In genomic region chr11:9802291-9802861, GRCh38 we compare ENCODE assay signal across 10 cellular contexts.
DNase-seq lines count a peak whose midpoint lies in the region; ATAC-seq, FAIRE-seq and TF ChIP-seq lines count a peak whose summit lies in the region.
"Had no signal": no experiment of that assay in that cellular context is flagged by ENCODE, and none has a peak within 500 bp of the region (broad histone marks: within the 10 kb centered on the region; RNA-seq: fewer than 3 reads in every experiment).

No MANE protein-coding gene starts in this region.

- peaks cover 0 to 2% (median 0%) of the 10 kb centered on the region in 3 donors for H3K27me3 Mint-ChIP-seq in CD14-positive monocyte (ENCODE audit: low read depth in 3 of 3)
- H3K27me3 Mint-ChIP-seq: dendritic cell treated with granulocyte-macrophage colony-stimulating factor and Interleukin-4, amounts not matched to agents 40 ng/mL and 50 ng/mL, for 4 days had no signal

- H3K4me3 ChIP-seq in HAP-1, result no peak overlapping the region
- H3K4me3 ChIP-seq in skeletal muscle tissue (ENCODE audit: low read length in 3 of 3), result no peak overlapping the region

- H3K9me3 Mint-ChIP-seq in CD14-positive monocyte, result no peaks in the 10 kb centered on the region
- H3K9me3 Mint-ChIP-seq: dendritic cell treated with granulocyte-macrophage colony-stimulating factor and Interleukin-4, amounts not matched to agents 40 ng/mL and 50 ng/mL, for 4 days had no signal

- no peak for ATAC-seq in GM18867 (IDR thresholded peaks at IDR 0.05; ENCODE audit: unreplicated experiment)

- H3K27me3 ChIP-seq in HAP-1 (ENCODE audit: low read depth), result no peaks in the 10 kb centered on the region
- H3K27me3 ChIP-seq in skeletal muscle tissue (ENCODE audit: control insufficient read depth in 3 of 3, insufficient read depth in 3 of 3, low read length in 3 of 3), result no peaks in the 10 kb centered on the region

- peak; percentile 94 for FAIRE-seq in TTC549 (lab: Jason Lieb, UNC)
- FAIRE-seq in RCC 7860 (lab: Jason Lieb, UNC), result no peak

- no peak overlapping the region for H3K27ac Mint-ChIP-seq in CD14-positive monocyte
- H3K27ac Mint-ChIP-seq: dendritic cell treated with granulocyte-macrophage colony-stimulating factor and Interleukin-4, amounts not matched to agents 40 ng/mL and 50 ng/mL, for 4 days had no signal

- in situ Hi-C loops in HAP-1 (cut with MboI; ENCODE audit: low sequenced_read_pairs), result no loop called here

- intact Hi-C loops in CD14-positive monocyte (cut with micrococcal nuclease), result no loop called here

- DNase-seq in HAP-1 (ENCODE audit: low spot score in 2 of 2) (peak; percentile 27 to 92), foreskin melanocyte (peak; percentile 64), GF-D8 (lab: John Stamatoyannopoulos, UW) (no peak), CD14-positive monocyte (ENCODE audit: low spot score) (no peak), RCC 7860 (ENCODE audit: low spot score) (no peak)

- H3K27ac ChIP-seq in skeletal muscle tissue (ENCODE audit: low read depth, low read length), result peak overlapping the region; percentile 90
- H3K27ac ChIP-seq: parathyroid adenoma had no signal

- peaks cover 1% of the 10 kb centered on the region for H3K36me3 ChIP-seq in HAP-1 (replicated peaks)
- peaks cover 4 to 9% (median 5%) of the 10 kb centered on the region in 3 donors for H3K36me3 ChIP-seq in skeletal muscle tissue (ENCODE audit: control insufficient read depth in 3 of 3, insufficient read depth in 3 of 3, low read length in 3 of 3)

- no peaks in the 10 kb centered on the region for H3K9me3 ChIP-seq in HAP-1
- no peaks in the 10 kb centered on the region for H3K9me3 ChIP-seq in skeletal muscle tissue (ENCODE audit: control insufficient read depth in 3 of 3, low read length in 3 of 3)

- no peak for TF ChIP-seq CTCF in CD14-positive monocyte (IDR thresholded peaks at IDR 0.05)

- H3K4me1 ChIP-seq in HAP-1, result peaks cover 52% of the 10 kb centered on the region
- peaks cover 8 to 16% (median 14%) of the 10 kb centered on the region in 3 donors for H3K4me1 ChIP-seq in skeletal muscle tissue (ENCODE audit: control insufficient read depth in 3 of 3, insufficient read depth in 3 of 3, low read length in 3 of 3)

- peak overlapping the region in 2 of 3 donors; percentile 40 to 58 for H3K9ac ChIP-seq in skeletal muscle tissue (ENCODE audit: low read depth in 1 of 3, low read length in 3 of 3)
- H3K9ac ChIP-seq: parathyroid adenoma had no signal

- peaks cover under 1% of the 10 kb centered on the region for H3K4me1 Mint-ChIP-seq in CD14-positive monocyte

- no peak overlapping the region for H3K4me3 Mint-ChIP-seq in CD14-positive monocyte
- H3K4me3 Mint-ChIP-seq: dendritic cell treated with granulocyte-macrophage colony-stimulating factor and Interleukin-4, amounts not matched to agents 40 ng/mL and 50 ng/mL, for 4 days had no signal

- peaks cover 53 to 54% of the 10 kb centered on the region in 2 donors for H3K36me3 Mint-ChIP-seq in CD14-positive monocyte

Comparison
In these comparisons a context has a peak if more than half of its experiments do, and no peak if none do; other contexts are left out.
1. DNase-seq: peak in HAP-1 (2 of 2) and foreskin melanocyte (single experiment); none in GF-D8 (single experiment), CD14-positive monocyte (single experiment) and RCC 7860 (single experiment).